ENCODE assay signal across 11 cellular contexts in the genomic region with DNA sequence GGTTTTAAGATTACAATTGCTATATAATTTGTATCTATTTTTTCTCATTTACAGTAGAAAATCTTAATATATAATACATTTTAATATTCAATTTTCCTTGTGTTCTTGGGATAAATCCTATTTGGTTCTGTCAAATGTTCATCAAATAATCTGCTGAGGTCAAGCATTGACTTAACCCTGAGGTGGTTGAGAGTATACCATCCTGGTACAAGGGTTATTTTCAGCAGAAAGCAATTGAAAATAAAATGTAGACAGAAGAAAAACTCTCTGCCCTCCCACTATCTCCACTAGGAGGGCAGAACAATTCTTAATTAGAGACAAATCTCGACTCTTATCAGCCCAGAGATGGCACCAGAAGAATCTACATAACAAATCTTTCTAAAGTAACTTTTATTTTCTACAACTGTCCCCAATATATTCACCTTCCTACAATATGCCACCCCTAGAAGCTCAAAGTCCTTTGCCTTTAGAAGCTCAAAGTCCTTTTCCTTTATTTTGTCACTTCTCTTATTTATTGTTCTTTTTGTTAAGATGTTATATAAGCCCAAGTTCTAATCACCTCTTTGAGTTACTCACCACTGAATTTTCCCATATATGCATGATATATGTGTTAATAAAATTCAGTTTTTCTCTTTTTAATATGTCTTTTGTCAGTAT. TPM values are rescaled to one million over a fixed set of nuclear protein-coding genes. Genes with fewer than 3 reads are reported as not detected.
"Had no signal": no experiment of that assay in that cellular context is flagged by ENCODE, and none has a peak within 500 bp of the region (broad histone marks: within the 10 kb centered on the region; RNA-seq: fewer than 3 reads in every experiment).

No MANE protein-coding gene starts in this region.

- H3K36me3 ChIP-seq: HAP-1 had no signal

- ATAC-seq: HCT116, K562 had no signal

- DNase-seq: GM23248, GOT3, H7, HFFc6, IMR-90 had no signal

- H3K27ac Mint-ChIP-seq: HFFc6 had no signal

- FAIRE-seq: K562 had no signal

- H3K27ac ChIP-seq: GM23248, HL-60 had no signal

- H3K9me3 ChIP-seq: HAP-1 had no signal

- H3K4me3 ChIP-seq: GM23248, HAP-1, K562 had no signal

- H3K9ac ChIP-seq: GM23248 had no signal

- H3K4me3 Mint-ChIP-seq: HFFc6 had no signal

- H2AFZ ChIP-seq: GM23248 had no signal

- H3K4me1 ChIP-seq: HAP-1 had no signal

RNA-seq across cellular contexts. Expression of a gene that starts 58.6 kb away (rescaled TPM):
- total RNA-seq: GM23248, H4, H7, HFFc6, HT1080, K562 had no signal
- polyA plus RNA-seq: GM23248, K562 had no signal
